Comparison of ENCODE assay signal across 1 cellular context in genomic region chr2:27136751-27137150, GRCh38.
TF ChIP-seq lines count a peak whose summit lies in the region.

No MANE protein-coding gene starts in this region.

TF ChIP-seq in SK-N-SH, 30 proteins besides CTCF, POLR2A, EP300 and RAD21:
- no peak for TF ChIP-seq MXI1 (IDR thresholded peaks at IDR 0.05; ENCODE audit: low read depth, low read length)
